9 cellular contexts compared by ENCODE assay signal in genomic region chr10:29130190-29130673, GRCh38.
DNase-seq lines count a peak whose midpoint lies in the region; ATAC-seq, FAIRE-seq and TF ChIP-seq lines count a peak whose summit lies in the region.
"Had no signal": no experiment of that assay in that cellular context is flagged by ENCODE, and none has a peak within 500 bp of the region (broad histone marks: within the 10 kb centered on the region; RNA-seq: fewer than 3 reads in every experiment).

No MANE protein-coding gene starts in this region.

- H4K20me1 ChIP-seq in fibroblast of lung (ENCODE audit: control insufficient read depth, extremely low read depth, insufficient read depth, low read length), result no peaks in the 10 kb centered on the region

- H3K27me3 ChIP-seq in fibroblast of lung (ENCODE audit: control insufficient read depth, insufficient read depth, low read length) (no peaks in the 10 kb centered on the region), thoracic aorta (replicated peaks; ENCODE audit: insufficient read depth) (no peaks in the 10 kb centered on the region)

- no peaks in the 10 kb centered on the region for H3K9me3 ChIP-seq in fibroblast of lung (ENCODE audit: control insufficient read depth, insufficient read depth, low read depth, low read length)
- H3K9me3 ChIP-seq in thoracic aorta, result no peaks in the 10 kb centered on the region
- H3K9me3 ChIP-seq: neutrophil had no signal

- H3K4me3 ChIP-seq in fibroblast of lung (replicated peaks in 1 of 4; ENCODE audit: control extremely low read depth in 1 of 4, insufficient read depth in 1 of 4, low read depth in 3 of 4, low read length in 4 of 4) (no peak overlapping the region), thoracic aorta (no peak overlapping the region)

- H3K4me2 ChIP-seq in fibroblast of lung (ENCODE audit: extremely low read depth, insufficient read depth, low read length), result no peak overlapping the region

- no peak for FAIRE-seq in frontal cortex (lab: Jason Lieb, UNC)

- DNase-seq in NCI-H510A treated with DMSO at 0.1 percent for 48 hours (lab: John Stamatoyannopoulos, UW) (peak; percentile 40), NCI-H510A (lab: John Stamatoyannopoulos, UW) (no peak), NCI-H774 (lab: John Stamatoyannopoulos, UW) (peak; percentile 8), fibroblast of lung (ENCODE audit: low read depth in 2 of 2) (peak; percentile 26 to 56), thoracic aorta (ENCODE audit: low spot score) (no peak), globus pallidus (ENCODE audit: low spot score) (no peak), mesenteric fat pad (ENCODE audit: low spot score) (no peak), frontal cortex (ENCODE audit: low spot score in 2 of 2) (no peak)

- no peak overlapping the region for H3K9ac ChIP-seq in fibroblast of lung (ENCODE audit: insufficient read depth, low read length)

- H2AFZ ChIP-seq in fibroblast of lung (ENCODE audit: low read length), result no peak overlapping the region

- TF ChIP-seq CTCF in fibroblast of lung (conservative IDR thresholded peaks at IDR 0.05 in 1 of 2, IDR thresholded peaks at IDR 0.05 in 1 of 2; ENCODE audit: low read depth in 1 of 2, low read length in 2 of 2) (peak; percentile 54 to 65), thoracic aorta (IDR thresholded peaks at IDR 0.05) (peak; percentile 62)

- ATAC-seq in thoracic aorta (ENCODE audit: insufficient number of reproducible peaks, low FRiP score, low read depth), result no peak

- H3K36me3 ChIP-seq in fibroblast of lung (ENCODE audit: control insufficient read depth, insufficient read depth, low read length), result no peaks in the 10 kb centered on the region
- H3K36me3 ChIP-seq in thoracic aorta, result no peaks in the 10 kb centered on the region
- H3K36me3 ChIP-seq: neutrophil had no signal

- H3K4me1 ChIP-seq in fibroblast of lung (ENCODE audit: control insufficient read depth, extremely low read depth, insufficient read depth, low read length) (no peaks in the 10 kb centered on the region), thoracic aorta (ENCODE audit: control insufficient read depth in 1 of 2, low read depth in 2 of 2) (peaks cover 5 to 16% of the 10 kb centered on the region in 2 donors)

- H3K79me2 ChIP-seq in fibroblast of lung (ENCODE audit: control insufficient read depth, insufficient read depth, low read length), result no peaks in the 10 kb centered on the region

- H3K27ac ChIP-seq in fibroblast of lung (ENCODE audit: insufficient read depth, low read length), result no peak overlapping the region
- H3K27ac ChIP-seq in thoracic aorta, result no peak overlapping the region
- H3K27ac ChIP-seq: neutrophil had no signal

Comparison
In these comparisons a context has a peak if more than half of its experiments do, and no peak if none do; other contexts are left out.
1. DNase-seq: peak in NCI-H510A treated with DMSO at 0.1 percent for 48 hours (single experiment), NCI-H774 (single experiment) and fibroblast of lung (2 of 2); none in NCI-H510A (single experiment), thoracic aorta (single experiment), globus pallidus (single experiment), mesenteric fat pad (single experiment) and frontal cortex (0 of 2).